ENCODE assay signal across 1 cellular context in the genomic region with DNA sequence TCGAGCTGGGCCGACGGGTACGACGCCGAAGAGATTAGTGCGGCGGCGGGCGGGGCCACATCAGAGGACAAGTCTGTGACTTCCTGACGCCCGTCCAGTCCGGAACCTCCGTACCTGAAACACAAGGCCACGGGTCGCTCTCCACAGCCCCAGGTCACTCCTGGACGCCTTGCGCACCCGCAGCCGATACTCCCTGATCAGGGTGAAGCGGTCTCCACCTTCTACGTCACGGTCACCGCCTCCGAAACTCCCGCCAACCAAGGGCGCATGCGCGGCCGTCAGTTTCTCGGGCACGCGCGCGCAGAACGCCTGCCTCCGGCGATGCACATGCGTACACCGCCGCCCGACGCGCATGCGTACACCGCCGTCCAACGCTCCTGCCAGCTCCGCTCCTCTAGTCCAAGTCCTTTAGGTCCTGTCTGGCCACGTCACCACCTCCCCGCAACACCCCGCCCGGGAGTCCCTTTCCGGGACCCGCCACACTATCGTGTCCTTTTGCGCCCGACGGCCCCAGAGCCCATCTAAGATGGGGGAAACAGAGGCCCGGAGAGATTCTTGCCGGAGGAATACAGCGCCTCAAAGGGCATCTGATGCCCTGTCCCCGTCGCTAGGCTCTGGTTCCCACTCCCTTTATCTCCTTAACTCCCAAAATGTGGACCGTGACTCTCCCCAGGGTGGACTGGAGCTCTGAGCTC.
TF ChIP-seq lines count a peak whose summit lies in the region.

A gene with protein sequence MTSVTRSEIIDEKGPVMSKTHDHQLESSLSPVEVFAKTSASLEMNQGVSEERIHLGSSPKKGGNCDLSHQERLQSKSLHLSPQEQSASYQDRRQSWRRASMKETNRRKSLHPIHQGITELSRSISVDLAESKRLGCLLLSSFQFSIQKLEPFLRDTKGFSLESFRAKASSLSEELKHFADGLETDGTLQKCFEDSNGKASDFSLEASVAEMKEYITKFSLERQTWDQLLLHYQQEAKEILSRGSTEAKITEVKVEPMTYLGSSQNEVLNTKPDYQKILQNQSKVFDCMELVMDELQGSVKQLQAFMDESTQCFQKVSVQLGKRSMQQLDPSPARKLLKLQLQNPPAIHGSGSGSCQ (minus strand): TSS at position 216 of the 695 bp plus-strand sequence. CDS start 2,305 bp downstream, outside the sequence.

TF ChIP-seq in HEK293, 187 proteins besides CTCF, POLR2A, EP300 and RAD21 (continued from another document):
- TF ChIP-seq, protein P1, sequence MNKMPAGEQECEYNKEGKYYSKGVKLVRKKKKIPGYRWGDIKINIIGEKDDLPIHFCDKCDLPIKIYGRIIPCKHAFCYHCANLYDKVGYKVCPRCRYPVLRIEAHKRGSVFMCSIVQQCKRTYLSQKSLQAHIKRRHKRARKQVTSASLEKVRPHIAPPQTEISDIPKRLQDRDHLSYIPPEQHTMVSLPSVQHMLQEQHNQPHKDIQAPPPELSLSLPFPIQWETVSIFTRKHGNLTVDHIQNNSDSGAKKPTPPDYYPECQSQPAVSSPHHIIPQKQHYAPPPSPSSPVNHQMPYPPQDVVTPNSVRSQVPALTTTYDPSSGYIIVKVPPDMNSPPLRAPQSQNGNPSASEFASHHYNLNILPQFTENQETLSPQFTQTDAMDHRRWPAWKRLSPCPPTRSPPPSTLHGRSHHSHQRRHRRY (tag by site-specific recombination; IDR thresholded peaks at IDR 0.05), result no peak
- TF ChIP-seq ZFP3 (tag by site-specific recombination; IDR thresholded peaks at IDR 0.05; ENCODE audit: low read depth), result no peak
- no peak for TF ChIP-seq ZNF138 (tag by site-specific recombination; IDR thresholded peaks at IDR 0.05; ENCODE audit: borderline replicate concordance)
- TF ChIP-seq SP3 (tag by site-specific recombination; IDR thresholded peaks at IDR 0.05), result peak; percentile 61
- TF ChIP-seq ZNF223 (tag by site-specific recombination; IDR thresholded peaks at IDR 0.05), result no peak
- TF ChIP-seq ZNF658 (tag by site-specific recombination; IDR thresholded peaks at IDR 0.05), result no peak
- TF ChIP-seq KLF9 (tag by site-specific recombination; IDR thresholded peaks at IDR 0.05; ENCODE audit: low read depth), result peak; percentile 7; the same call in 1 of the 2 replicates
- TF ChIP-seq, protein P2, sequence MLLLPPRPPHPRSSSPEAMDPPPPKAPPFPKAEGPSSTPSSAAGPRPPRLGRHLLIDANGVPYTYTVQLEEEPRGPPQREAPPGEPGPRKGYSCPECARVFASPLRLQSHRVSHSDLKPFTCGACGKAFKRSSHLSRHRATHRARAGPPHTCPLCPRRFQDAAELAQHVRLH (tag by site-specific recombination; IDR thresholded peaks at IDR 0.05), result no peak
- TF ChIP-seq, protein P3, sequence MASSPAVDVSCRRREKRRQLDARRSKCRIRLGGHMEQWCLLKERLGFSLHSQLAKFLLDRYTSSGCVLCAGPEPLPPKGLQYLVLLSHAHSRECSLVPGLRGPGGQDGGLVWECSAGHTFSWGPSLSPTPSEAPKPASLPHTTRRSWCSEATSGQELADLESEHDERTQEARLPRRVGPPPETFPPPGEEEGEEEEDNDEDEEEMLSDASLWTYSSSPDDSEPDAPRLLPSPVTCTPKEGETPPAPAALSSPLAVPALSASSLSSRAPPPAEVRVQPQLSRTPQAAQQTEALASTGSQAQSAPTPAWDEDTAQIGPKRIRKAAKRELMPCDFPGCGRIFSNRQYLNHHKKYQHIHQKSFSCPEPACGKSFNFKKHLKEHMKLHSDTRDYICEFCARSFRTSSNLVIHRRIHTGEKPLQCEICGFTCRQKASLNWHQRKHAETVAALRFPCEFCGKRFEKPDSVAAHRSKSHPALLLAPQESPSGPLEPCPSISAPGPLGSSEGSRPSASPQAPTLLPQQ (tag by site-specific recombination; IDR thresholded peaks at IDR 0.05), result peak; percentile 54; the same call in 1 of the 2 replicates
- TF ChIP-seq ZNF501 (tag by site-specific recombination; IDR thresholded peaks at IDR 0.05), result 0 out of 2 replicates have a peak, but pooled peaks have one; percentile 10
- TF ChIP-seq ZNF549 (tag by site-specific recombination; IDR thresholded peaks at IDR 0.05), result no peak
- TF ChIP-seq ZNF16 (tag by site-specific recombination; IDR thresholded peaks at IDR 0.05; ENCODE audit: low read depth), result no peak
- peak; percentile 93 for TF ChIP-seq ZBTB8A (tag by site-specific recombination; IDR thresholded peaks at IDR 0.05)
- peak; percentile 77 for TF ChIP-seq KLF8 (tag by site-specific recombination; IDR thresholded peaks at IDR 0.05)
- TF ChIP-seq ZFP37 (tag by site-specific recombination; IDR thresholded peaks at IDR 0.05), result peak; percentile 4; the same call in 1 of the 2 replicates
- TF ChIP-seq ZBTB17 (tag by site-specific recombination; IDR thresholded peaks at IDR 0.05), result peak; percentile 74; the same call in 1 of the 2 replicates
- TF ChIP-seq, protein P4, sequence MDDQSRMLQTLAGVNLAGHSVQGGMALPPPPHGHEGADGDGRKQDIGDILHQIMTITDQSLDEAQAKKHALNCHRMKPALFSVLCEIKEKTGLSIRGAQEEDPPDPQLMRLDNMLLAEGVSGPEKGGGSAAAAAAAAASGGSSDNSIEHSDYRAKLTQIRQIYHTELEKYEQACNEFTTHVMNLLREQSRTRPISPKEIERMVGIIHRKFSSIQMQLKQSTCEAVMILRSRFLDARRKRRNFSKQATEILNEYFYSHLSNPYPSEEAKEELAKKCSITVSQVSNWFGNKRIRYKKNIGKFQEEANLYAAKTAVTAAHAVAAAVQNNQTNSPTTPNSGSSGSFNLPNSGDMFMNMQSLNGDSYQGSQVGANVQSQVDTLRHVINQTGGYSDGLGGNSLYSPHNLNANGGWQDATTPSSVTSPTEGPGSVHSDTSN (CRISPR knock-in tag; IDR thresholded peaks at IDR 0.05), result peak; percentile 46; the same call in 1 of the 2 replicates
- no peak for TF ChIP-seq ZNF596 (tag by site-specific recombination; IDR thresholded peaks at IDR 0.05)
- TF ChIP-seq SP2 (tag by site-specific recombination; IDR thresholded peaks at IDR 0.05), result peak; percentile 70
- TF ChIP-seq, protein P5, sequence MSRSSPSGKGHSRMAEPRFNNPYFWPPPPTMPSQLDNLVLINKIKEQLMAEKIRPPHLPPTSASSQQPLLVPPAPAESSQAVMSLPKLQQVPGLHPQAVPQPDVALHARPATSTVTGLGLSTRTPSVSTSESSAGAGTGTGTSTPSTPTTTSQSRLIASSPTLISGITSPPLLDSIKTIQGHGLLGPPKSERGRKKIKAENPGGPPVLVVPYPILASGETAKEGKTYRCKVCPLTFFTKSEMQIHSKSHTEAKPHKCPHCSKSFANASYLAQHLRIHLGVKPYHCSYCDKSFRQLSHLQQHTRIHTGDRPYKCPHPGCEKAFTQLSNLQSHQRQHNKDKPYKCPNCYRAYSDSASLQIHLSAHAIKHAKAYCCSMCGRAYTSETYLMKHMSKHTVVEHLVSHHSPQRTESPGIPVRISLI (tag by site-specific recombination; IDR thresholded peaks at IDR 0.05), result no peak
- no peak for TF ChIP-seq ZNF626 (tag by site-specific recombination; IDR thresholded peaks at IDR 0.05)
- peak; percentile 96 for TF ChIP-seq ZNF629 (tag by site-specific recombination; IDR thresholded peaks at IDR 0.05)
- no peak for TF ChIP-seq MEIS1 (CRISPR knock-in tag; IDR thresholded peaks at IDR 0.05; ENCODE audit: borderline replicate concordance)
- TF ChIP-seq, protein P6, sequence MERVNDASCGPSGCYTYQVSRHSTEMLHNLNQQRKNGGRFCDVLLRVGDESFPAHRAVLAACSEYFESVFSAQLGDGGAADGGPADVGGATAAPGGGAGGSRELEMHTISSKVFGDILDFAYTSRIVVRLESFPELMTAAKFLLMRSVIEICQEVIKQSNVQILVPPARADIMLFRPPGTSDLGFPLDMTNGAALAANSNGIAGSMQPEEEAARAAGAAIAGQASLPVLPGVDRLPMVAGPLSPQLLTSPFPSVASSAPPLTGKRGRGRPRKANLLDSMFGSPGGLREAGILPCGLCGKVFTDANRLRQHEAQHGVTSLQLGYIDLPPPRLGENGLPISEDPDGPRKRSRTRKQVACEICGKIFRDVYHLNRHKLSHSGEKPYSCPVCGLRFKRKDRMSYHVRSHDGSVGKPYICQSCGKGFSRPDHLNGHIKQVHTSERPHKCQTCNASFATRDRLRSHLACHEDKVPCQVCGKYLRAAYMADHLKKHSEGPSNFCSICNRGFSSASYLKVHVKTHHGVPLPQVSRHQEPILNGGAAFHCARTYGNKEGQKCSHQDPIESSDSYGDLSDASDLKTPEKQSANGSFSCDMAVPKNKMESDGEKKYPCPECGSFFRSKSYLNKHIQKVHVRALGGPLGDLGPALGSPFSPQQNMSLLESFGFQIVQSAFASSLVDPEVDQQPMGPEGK (tag by site-specific recombination; IDR thresholded peaks at IDR 0.05), result no peak
- TF ChIP-seq ZBTB21 (tag by site-specific recombination; IDR thresholded peaks at IDR 0.05), result peak; percentile 88
- TF ChIP-seq ZSCAN16 (tag by site-specific recombination; IDR thresholded peaks at IDR 0.05), result no peak
- TF ChIP-seq, protein P7, sequence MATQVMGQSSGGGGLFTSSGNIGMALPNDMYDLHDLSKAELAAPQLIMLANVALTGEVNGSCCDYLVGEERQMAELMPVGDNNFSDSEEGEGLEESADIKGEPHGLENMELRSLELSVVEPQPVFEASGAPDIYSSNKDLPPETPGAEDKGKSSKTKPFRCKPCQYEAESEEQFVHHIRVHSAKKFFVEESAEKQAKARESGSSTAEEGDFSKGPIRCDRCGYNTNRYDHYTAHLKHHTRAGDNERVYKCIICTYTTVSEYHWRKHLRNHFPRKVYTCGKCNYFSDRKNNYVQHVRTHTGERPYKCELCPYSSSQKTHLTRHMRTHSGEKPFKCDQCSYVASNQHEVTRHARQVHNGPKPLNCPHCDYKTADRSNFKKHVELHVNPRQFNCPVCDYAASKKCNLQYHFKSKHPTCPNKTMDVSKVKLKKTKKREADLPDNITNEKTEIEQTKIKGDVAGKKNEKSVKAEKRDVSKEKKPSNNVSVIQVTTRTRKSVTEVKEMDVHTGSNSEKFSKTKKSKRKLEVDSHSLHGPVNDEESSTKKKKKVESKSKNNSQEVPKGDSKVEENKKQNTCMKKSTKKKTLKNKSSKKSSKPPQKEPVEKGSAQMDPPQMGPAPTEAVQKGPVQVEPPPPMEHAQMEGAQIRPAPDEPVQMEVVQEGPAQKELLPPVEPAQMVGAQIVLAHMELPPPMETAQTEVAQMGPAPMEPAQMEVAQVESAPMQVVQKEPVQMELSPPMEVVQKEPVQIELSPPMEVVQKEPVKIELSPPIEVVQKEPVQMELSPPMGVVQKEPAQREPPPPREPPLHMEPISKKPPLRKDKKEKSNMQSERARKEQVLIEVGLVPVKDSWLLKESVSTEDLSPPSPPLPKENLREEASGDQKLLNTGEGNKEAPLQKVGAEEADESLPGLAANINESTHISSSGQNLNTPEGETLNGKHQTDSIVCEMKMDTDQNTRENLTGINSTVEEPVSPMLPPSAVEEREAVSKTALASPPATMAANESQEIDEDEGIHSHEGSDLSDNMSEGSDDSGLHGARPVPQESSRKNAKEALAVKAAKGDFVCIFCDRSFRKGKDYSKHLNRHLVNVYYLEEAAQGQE (tag by site-specific recombination; IDR thresholded peaks at IDR 0.05), result 0 out of 2 replicates have a peak, but pooled peaks have one; percentile 29
- TF ChIP-seq ZNF777 (tag by site-specific recombination; IDR thresholded peaks at IDR 0.05; ENCODE audit: borderline replicate concordance), result no peak
- TF ChIP-seq ZBTB1 (tag by site-specific recombination; IDR thresholded peaks at IDR 0.05), result peak; percentile 52; the same call in 1 of the 2 replicates
- TF ChIP-seq ZNF514 (tag by site-specific recombination; IDR thresholded peaks at IDR 0.05), result no peak
- no peak for TF ChIP-seq ZNF292 (tag by site-specific recombination; IDR thresholded peaks at IDR 0.05; ENCODE audit: borderline replicate concordance, low read depth)
- TF ChIP-seq ZNF600 (tag by site-specific recombination; IDR thresholded peaks at IDR 0.05), result 0 out of 2 replicates have a peak, but pooled peaks have one; percentile 28
- no peak for TF ChIP-seq ZNF707 (tag by site-specific recombination; IDR thresholded peaks at IDR 0.05)
